ENCODE assay signal across 22 cellular contexts in genomic region chr7:111541067-111541466, GRCh38. TPM values are rescaled to one million over a fixed set of nuclear protein-coding genes. Genes with fewer than 3 reads are reported as not detected.
DNase-seq lines count a peak whose midpoint lies in the region; ATAC-seq, FAIRE-seq and TF ChIP-seq lines count a peak whose summit lies in the region.
"Had no signal": no experiment of that assay in that cellular context is flagged by ENCODE, and none has a peak within 500 bp of the region (broad histone marks: within the 10 kb centered on the region; RNA-seq: fewer than 3 reads in every experiment).

No MANE protein-coding gene starts in this region.

- no peak overlapping the region for H3K27ac Mint-ChIP-seq in immature natural killer cell
- H3K27ac Mint-ChIP-seq: B cell; CD4-positive, CD25-positive, alpha-beta regulatory T cell; CD8-positive, alpha-beta T cell had no signal

- 95% methylated on average over 2 of the region's 2 CpGs for WGBS in A549 (ENCODE audit: missing lambda C conversion rate)
- WGBS in liver: 29% methylated on average over 2 of the region's 2 CpGs
- WGBS in pancreas, 2 donors: 29 to 38% methylated on average over 2 of the region's 2 CpGs

- peaks cover 4% of the 10 kb centered on the region; the same call in 1 of the 3 replicates for H3K4me1 ChIP-seq in A549
- peaks cover 0 to 18% (median 5%) of the 10 kb centered on the region in 4 donors for H3K4me1 ChIP-seq in liver (ENCODE audit: control insufficient read depth in 4 of 4, insufficient read depth in 4 of 4, low read length in 3 of 4)
- H3K4me1 ChIP-seq in pancreas: peaks cover 6 to 11% (median 7%) of the 10 kb centered on the region in 3 donors
- H3K4me1 ChIP-seq: BLaER1, Caco-2 had no signal

- no peaks in the 10 kb centered on the region for H3K36me3 ChIP-seq in liver (ENCODE audit: control insufficient read depth in 4 of 4, insufficient read depth in 3 of 4, low read depth in 1 of 4, low read length in 3 of 4)
- H3K36me3 ChIP-seq in pancreas: no peaks in the 10 kb centered on the region

- H3K9me3 Mint-ChIP-seq in immature natural killer cell: no peaks in the 10 kb centered on the region
- H3K9me3 Mint-ChIP-seq: CD4-positive, CD25-positive, alpha-beta regulatory T cell; CD8-positive, alpha-beta T cell had no signal

- no peak for TF ChIP-seq EP300 in A549 (IDR thresholded peaks at IDR 0.05)

- no peak overlapping the region for H3K4me3 Mint-ChIP-seq in immature natural killer cell
- H3K4me3 Mint-ChIP-seq: B cell; CD4-positive, CD25-positive, alpha-beta regulatory T cell; CD8-positive, alpha-beta T cell had no signal

- H3K4me3 ChIP-seq in A549 (no peak overlapping the region), liver (ENCODE audit: low read depth in 1 of 3, low read length in 3 of 3) (no peak overlapping the region), pancreas (no peak overlapping the region)
- H3K4me3 ChIP-seq: BLaER1, GM12878, GM23248 had no signal

- DNase-seq in A549 (ENCODE audit: low read depth in 1 of 2, low spot score in 1 of 2) (no peak), pancreas (no peak), immature natural killer cell (no peak), DMS79 (lab: John Stamatoyannopoulos, UW) (no peak)
- DNase-seq in stimulated activated naive CD4-positive, alpha-beta T cell (lab: John Stamatoyannopoulos, UW): no peak
- DNase-seq in activated CD4-positive, alpha-beta T cell treated with anti-CD3 and anti-CD28 coated beads for 48 hours: no peak
- DNase-seq: Caco-2; CD4-positive, CD25-positive, alpha-beta regulatory T cell; CD8-positive, alpha-beta T cell; DMS153; EL; GDM1; GM23248; H7; HCEC 1CT had no signal

- peaks cover 3 to 11% (median 9%) of the 10 kb centered on the region in 3 donors for H3K36me3 Mint-ChIP-seq in immature natural killer cell

- no peak overlapping the region for H3K4me2 ChIP-seq in A549
- H3K4me2 ChIP-seq: BLaER1 had no signal

- intact Hi-C loops in pancreas (cut with DNase I): no loop called here

- no peak overlapping the region for H3K9ac ChIP-seq in liver (ENCODE audit: low read depth in 1 of 2, low read length in 2 of 2)
- H3K9ac ChIP-seq: BLaER1, GM23248 had no signal

- H3K27me3 ChIP-seq in liver (ENCODE audit: control insufficient read depth in 4 of 4, insufficient read depth in 4 of 4, low read length in 3 of 4): no peaks in the 10 kb centered on the region
- no peaks in the 10 kb centered on the region for H3K27me3 ChIP-seq in pancreas
- H3K27me3 ChIP-seq: BLaER1 had no signal

- no peak for TF ChIP-seq RAD21 in A549 (conservative IDR thresholded peaks at IDR 0.05 in 1 of 2, IDR thresholded peaks at IDR 0.05 in 1 of 2)
- TF ChIP-seq RAD21 in liver (IDR thresholded peaks at IDR 0.05): peak in 1 of 2 donors; percentile 5

- ATAC-seq in A549 (no peak), pancreas (peak; percentile 41 to 62 (median 52))
- ATAC-seq: CD8-positive, alpha-beta T cell; GM12878 had no signal

- no peaks in the 10 kb centered on the region for H3K27me3 Mint-ChIP-seq in immature natural killer cell (ENCODE audit: low read depth in 3 of 3)
- H3K27me3 Mint-ChIP-seq: B cell; CD4-positive, CD25-positive, alpha-beta regulatory T cell had no signal

- CTCF ChIA-PET in A549 (lab: Yijun Ruan, JAX): no interaction called here

- POLR2A ChIA-PET in A549 (lab: Yijun Ruan, JAX): no interaction called here

- no peak for TF ChIP-seq POLR2A in A549 (IDR thresholded peaks at IDR 0.05; ENCODE audit: low read length)

- TF ChIP-seq CTCF in A549 (IDR thresholded peaks at IDR 0.05) (no peak), liver (IDR thresholded peaks at IDR 0.05; ENCODE audit: low read depth, low read length, missing input control) (no peak), pancreas (IDR thresholded peaks at IDR 0.05) (no peak)

- H3K4me1 Mint-ChIP-seq in immature natural killer cell: no peaks in the 10 kb centered on the region
- H3K4me1 Mint-ChIP-seq: B cell had no signal

- FAIRE-seq in A549 (lab: Jason Lieb, UNC): peak; percentile 36
- FAIRE-seq in islet of Langerhans (lab: Jason Lieb, UNC): peak; percentile 81
- FAIRE-seq in pancreas (lab: Jason Lieb, UNC): no peak
- FAIRE-seq: GM12878, H1 had no signal

- H3K27ac ChIP-seq in A549: no peak overlapping the region
- H3K27ac ChIP-seq in liver (ENCODE audit: low read depth in 1 of 2, low read length in 2 of 2): peak overlapping the region; percentile 64 to 74
- H3K27ac ChIP-seq in pancreas: no peak overlapping the region
- H3K27ac ChIP-seq: BLaER1, C4-2B, GM23248 had no signal

- H3K9me3 ChIP-seq in A549 (no peaks in the 10 kb centered on the region), liver (ENCODE audit: control insufficient read depth in 4 of 4, low read length in 3 of 4) (no peaks in the 10 kb centered on the region), pancreas (no peaks in the 10 kb centered on the region)
- H3K9me3 ChIP-seq: BLaER1, Caco-2 had no signal

TF ChIP-seq in A549, 52 proteins besides CTCF, POLR2A, EP300 and RAD21 (continues in another document):
- no peak for TF ChIP-seq PBX3 (IDR thresholded peaks at IDR 0.05)
- TF ChIP-seq BHLHE40 (IDR thresholded peaks at IDR 0.05; ENCODE audit: low read depth, low read length): no peak
- no peak for TF ChIP-seq CEBPB (IDR thresholded peaks at IDR 0.05)
- no peak for TF ChIP-seq ESRRA (IDR thresholded peaks at IDR 0.05; ENCODE audit: borderline replicate concordance, low read length)
- TF ChIP-seq ATOH8 (CRISPR knock-in tag; IDR thresholded peaks at IDR 0.05; ENCODE audit: low read depth): no peak
- no peak for TF ChIP-seq HOXA7 (CRISPR knock-in tag; IDR thresholded peaks at IDR 0.05)
- no peak for TF ChIP-seq CBX2 (IDR thresholded peaks at IDR 0.05; ENCODE audit: borderline replicate concordance, low read depth)
- TF ChIP-seq MAFK (IDR thresholded peaks at IDR 0.05; ENCODE audit: partially characterized antibody): no peak
- TF ChIP-seq NR3C1 (IDR thresholded peaks at IDR 0.05): no peak
- TF ChIP-seq HOXB5 (CRISPR knock-in tag; IDR thresholded peaks at IDR 0.05): no peak

TF ChIP-seq in liver, 16 proteins besides CTCF, POLR2A, EP300 and RAD21 (continues in another document):
- TF ChIP-seq FOXA2 (IDR thresholded peaks at IDR 0.05): no peak
- TF ChIP-seq EGR1 (IDR thresholded peaks at IDR 0.05; ENCODE audit: low read depth in 2 of 2): no peak
- TF ChIP-seq NR2F2 (IDR thresholded peaks at IDR 0.05): no peak
- peak in 1 of 2 donors; percentile 47 for TF ChIP-seq HNF4A (conservative IDR thresholded peaks at IDR 0.05)
- no peak for TF ChIP-seq ZBTB33 (IDR thresholded peaks at IDR 0.05)
- no peak for TF ChIP-seq MAX (IDR thresholded peaks at IDR 0.05)
- TF ChIP-seq TAF1 (conservative IDR thresholded peaks at IDR 0.05): no peak
- TF ChIP-seq HNF4G (IDR thresholded peaks at IDR 0.05): no peak
- peak; percentile 17 for TF ChIP-seq YY1 (IDR thresholded peaks at IDR 0.05)
- no peak for TF ChIP-seq GABPA (IDR thresholded peaks at IDR 0.05 in 1 of 2, conservative IDR thresholded peaks at IDR 0.05 in 1 of 2)
- TF ChIP-seq SP1 (IDR thresholded peaks at IDR 0.05): no peak

RNA-seq across cellular contexts. Expression of gene IMMP2L, which starts 21.2 kb away (rescaled TPM):
- polyA plus RNA-seq in A549 (2011; rRNA removed): 18.8 and 23.8 TPM in 2 replicates
- polyA plus RNA-seq in A549 (2012; cell fraction: cytosol; rRNA removed): 6.8 and 13.5 TPM in 2 replicates
- 2.5 and 4.4 TPM in 2 replicates for polyA plus RNA-seq in A549 (2012; cell fraction: nucleus; rRNA removed)
- polyA plus RNA-seq in A549 (2017; fragmentation: RNase III; extraction: RNeasy Plus Mini Kit Qiagen cat#74134 plus additional on column Dnase treatment): 10.6 to 16.8 TPM (median 16.1 TPM) in 3 replicates
- 15.4 and 25.0 TPM in 2 replicates for polyA minus RNA-seq in A549 (2011; rRNA and poly(A)+ RNA removed)
- total RNA-seq in liver: 1 to 10 TPM; 7.3 to 9.6 TPM
- 10 to 100 TPM; 15.2 to 21.1 TPM for polyA plus RNA-seq in liver
- 10 to 100 TPM in 4 of 6 donors, 1 to 10 TPM in 2; 7.3 to 23.7 (median 11.5) TPM for total RNA-seq in pancreas
- 10 to 100 TPM; 27.1 to 30.0 TPM for polyA plus RNA-seq in pancreas
- polyA plus RNA-seq in immature natural killer cell: 10 to 100 TPM in 2 of 3 donors, not detected in 1; 17.0 to 20.7 TPM

Comparison
In these comparisons a context has a peak if more than half of its experiments do, and no peak if none do; other contexts are left out.
1. ATAC-seq: peak in pancreas (4 of 4); none in A549 (0 of 2).
2. H3K27ac ChIP-seq: peak in liver (2 of 2); none in A549 (0 of 2) and pancreas (0 of 4).